ENCODE assay signal across 19 cellular contexts in genomic region chr20:5727018-5727515, GRCh38. TPM values are rescaled to one million over a fixed set of nuclear protein-coding genes. Genes with fewer than 3 reads are reported as not detected.
DNase-seq lines count a peak whose midpoint lies in the region; ATAC-seq and TF ChIP-seq lines count a peak whose summit lies in the region.
"Had no signal": no experiment of that assay in that cellular context is flagged by ENCODE, and none has a peak within 500 bp of the region (broad histone marks: within the 10 kb centered on the region; RNA-seq: fewer than 3 reads in every experiment).

No MANE protein-coding gene starts in this region.

- no peaks in the 10 kb centered on the region for H3K4me1 ChIP-seq in mesenchymal stem cell (ENCODE audit: control insufficient read depth, insufficient read depth, low read depth, low read length)
- H3K4me1 ChIP-seq: BE2C, HAP-1 had no signal

- H3K4ac ChIP-seq in mesenchymal stem cell (ENCODE audit: low read depth in 1 of 2, low read length in 2 of 2), result no peak overlapping the region

- no peak overlapping the region for H4K8ac ChIP-seq in mesenchymal stem cell (ENCODE audit: low read length)

- H3K9me3 ChIP-seq in mesenchymal stem cell (ENCODE audit: control insufficient read depth, low read length), result peaks cover 5% of the 10 kb centered on the region
- H3K9me3 ChIP-seq: BE2C, HAP-1 had no signal

- no peak overlapping the region for H3K9ac ChIP-seq in mesenchymal stem cell (ENCODE audit: low read length)

- H3K27ac ChIP-seq in mesenchymal stem cell (ENCODE audit: low read length, poor library complexity, severe bottlenecking) (no peak overlapping the region), RWPE1 (no peak overlapping the region)
- H3K27ac ChIP-seq: HL-60 had no signal

- H3K4me3 Mint-ChIP-seq in stimulated activated naive CD8-positive, alpha-beta T cell treated with anti-CD3 and anti-CD28 coated beads, Interleukin-15, Interleukin-2, amounts not matched to agents 100 ng/mL and 50 ng/mL, for 24 hours, result no peak overlapping the region
- H3K4me3 Mint-ChIP-seq: CD4-positive, CD25-positive, alpha-beta regulatory T cell; CD8-positive, alpha-beta memory T cell; IgD-negative memory B cell had no signal

- DNase-seq in stimulated activated naive CD8-positive, alpha-beta T cell treated with anti-CD3 and anti-CD28 coated beads, Interleukin-15, Interleukin-2, amounts not matched to agents 100 U/mL and 50 U/mL, for 24 hours, result no peak
- DNase-seq in RPMI7951 (ENCODE audit: low read depth), result peak; percentile 21
- DNase-seq in mesenchymal stem cell, result no peak
- no peak for DNase-seq in NCI-H526 (lab: John Stamatoyannopoulos, UW)
- DNase-seq in RWPE1 (ENCODE audit: low spot score), result no peak
- DNase-seq: ACHN; BE2C; C1 segment of cervical spinal cord; CD4-positive, CD25-positive, alpha-beta regulatory T cell; CD8-positive, alpha-beta memory T cell; COR-L47; DMS 273 treated with DMSO at 0.1 percent for 48 hours; DMS53; DND-41; EL had no signal

- TF ChIP-seq CTCF in RWPE1 (conservative IDR thresholded peaks at IDR 0.05; ENCODE audit: low read depth), result no peak

- H2BK12ac ChIP-seq in mesenchymal stem cell (ENCODE audit: low read length in 2 of 2), result peak overlapping the region in 1 of 2 experiments; percentile 77

- no peak overlapping the region for H3K23ac ChIP-seq in mesenchymal stem cell (ENCODE audit: low read length in 2 of 2)

- no peak overlapping the region for H2BK5ac ChIP-seq in mesenchymal stem cell (ENCODE audit: low read depth, low read length, poor library complexity, severe bottlenecking)

- no peaks in the 10 kb centered on the region for H3K36me3 Mint-ChIP-seq in stimulated activated naive CD8-positive, alpha-beta T cell treated with anti-CD3 and anti-CD28 coated beads, Interleukin-15, Interleukin-2, amounts not matched to agents 100 ng/mL and 50 ng/mL, for 24 hours (ENCODE audit: low read depth)
- H3K36me3 Mint-ChIP-seq: CD4-positive, CD25-positive, alpha-beta regulatory T cell; IgD-negative memory B cell had no signal

- CTCF ChIA-PET in RWPE1 (lab: Yijun Ruan, JAX), result no interaction called here

- H3K27me3 ChIP-seq in mesenchymal stem cell (ENCODE audit: control insufficient read depth in 1 of 2, insufficient read depth in 1 of 2, low read length in 2 of 2), result no peaks in the 10 kb centered on the region

- no peaks in the 10 kb centered on the region for H3K79me1 ChIP-seq in mesenchymal stem cell (replicated peaks; ENCODE audit: low read length, poor library complexity, severe bottlenecking)

- no peak overlapping the region for H4K91ac ChIP-seq in mesenchymal stem cell (ENCODE audit: low read length)

- H3K27me3 Mint-ChIP-seq in stimulated activated naive CD8-positive, alpha-beta T cell treated with anti-CD3 and anti-CD28 coated beads, Interleukin-15, Interleukin-2, amounts not matched to agents 100 ng/mL and 50 ng/mL, for 24 hours, result no peaks in the 10 kb centered on the region

- H3K4me1 Mint-ChIP-seq in stimulated activated naive CD8-positive, alpha-beta T cell treated with anti-CD3 and anti-CD28 coated beads, Interleukin-15, Interleukin-2, amounts not matched to agents 100 ng/mL and 50 ng/mL, for 24 hours (ENCODE audit: low read depth), result peaks cover 11% of the 10 kb centered on the region

- H3K27ac Mint-ChIP-seq in stimulated activated naive CD8-positive, alpha-beta T cell treated with anti-CD3 and anti-CD28 coated beads, Interleukin-15, Interleukin-2, amounts not matched to agents 100 ng/mL and 50 ng/mL, for 24 hours, result peak overlapping the region; percentile 34
- H3K27ac Mint-ChIP-seq: CD4-positive, CD25-positive, alpha-beta regulatory T cell; CD8-positive, alpha-beta memory T cell had no signal

- H3K36me3 ChIP-seq in mesenchymal stem cell (ENCODE audit: control insufficient read depth in 1 of 2, insufficient read depth in 2 of 2, low read depth in 1 of 2, low read length in 2 of 2), result no peaks in the 10 kb centered on the region
- H3K36me3 ChIP-seq: BE2C, HAP-1 had no signal

- WGBS in mesenchymal stem cell, result 66% methylated on average over 3 of the region's 5 CpGs

- H3K4me3 ChIP-seq in mesenchymal stem cell (ENCODE audit: insufficient read depth in 1 of 2, low read depth in 1 of 2, low read length in 2 of 2), result no peak overlapping the region
- H3K4me3 ChIP-seq: HAP-1 had no signal

- H3K9me3 Mint-ChIP-seq in stimulated activated naive CD8-positive, alpha-beta T cell treated with anti-CD3 and anti-CD28 coated beads, Interleukin-15, Interleukin-2, amounts not matched to agents 100 ng/mL and 50 ng/mL, for 24 hours, result peaks cover 10% of the 10 kb centered on the region

- ATAC-seq in stimulated activated naive CD8-positive, alpha-beta T cell treated with anti-CD3 and anti-CD28 coated beads, Interleukin-15, Interleukin-2, amounts not matched to agents 100 U/mL and 50 U/mL, for 24 hours, result no peak

- POLR2A ChIA-PET in RWPE1 (lab: Yijun Ruan, JAX; ENCODE audit: low non-redundant PET), result no interaction called here

- no peak overlapping the region for H2AFZ ChIP-seq in mesenchymal stem cell (ENCODE audit: low read depth, low read length)

- H2AK5ac ChIP-seq in mesenchymal stem cell (ENCODE audit: low read length, severe bottlenecking), result no peak overlapping the region

- H3K4me2 ChIP-seq in mesenchymal stem cell (ENCODE audit: low read length, poor library complexity, severe bottlenecking), result no peak overlapping the region

- H2BK15ac ChIP-seq in mesenchymal stem cell (ENCODE audit: low read depth, poor library complexity, severe bottlenecking), result no peak overlapping the region

- no peak overlapping the region for H3K14ac ChIP-seq in mesenchymal stem cell (ENCODE audit: low read length in 2 of 2)

- peak overlapping the region; percentile 34 for H2BK120ac ChIP-seq in mesenchymal stem cell (ENCODE audit: low read depth, low read length)

- no peak overlapping the region for H3K18ac ChIP-seq in mesenchymal stem cell (ENCODE audit: low read depth in 1 of 2, low read length in 2 of 2)

RNA-seq across cellular contexts. Expression of gene SHLD1, which starts 23.1 kb away (rescaled TPM):
- 12.5 and 15.5 TPM in 2 replicates for total RNA-seq in RPMI7951 (2014; rRNA removed; shearing (Covaris generic))
- 5.1 TPM for polyA plus RNA-seq in mesenchymal stem cell (2013, experiment 1 of 2)
- polyA plus RNA-seq in mesenchymal stem cell (2013, experiment 2 of 2), result 5.0 TPM
